Comparison of ENCODE assay signal across 1 cellular context in genomic region chr1:109493227-109493626, GRCh38.
TF ChIP-seq lines count a peak whose summit lies in the region.

No MANE protein-coding gene starts in this region.

TF ChIP-seq in K562, 482 proteins besides CTCF, POLR2A, EP300 and RAD21:
- TF ChIP-seq ZEB2 (IDR thresholded peaks at IDR 0.05), result no peak
- no peak for TF ChIP-seq DEAF1 (CRISPR knock-in tag; IDR thresholded peaks at IDR 0.05)
- no peak for TF ChIP-seq RBM34 (IDR thresholded peaks at IDR 0.05; ENCODE audit: borderline replicate concordance, insufficient read depth, low read length)
- TF ChIP-seq IRF9 (tag; IDR thresholded peaks at IDR 0.05), result no peak
- no peak for TF ChIP-seq ELF4 (CRISPR knock-in tag; IDR thresholded peaks at IDR 0.05)
- TF ChIP-seq ELK3 (CRISPR knock-in tag; IDR thresholded peaks at IDR 0.05), result no peak
- TF ChIP-seq E2F8 (IDR thresholded peaks at IDR 0.05; ENCODE audit: low read depth, partially characterized antibody), result no peak
- TF ChIP-seq TFAM (CRISPR knock-in tag; conservative IDR thresholded peaks at IDR 0.05), result no peak
- TF ChIP-seq FOXP1 (CRISPR knock-in tag; IDR thresholded peaks at IDR 0.05), result 0 out of 2 replicates have a peak, but pooled peaks have one; percentile 31
- no peak for TF ChIP-seq MTA3 (IDR thresholded peaks at IDR 0.05; ENCODE audit: borderline replicate concordance)
- 0 out of 2 replicates have a peak, but pooled peaks have one; percentile 18 for TF ChIP-seq USF1 (CRISPR knock-in tag; IDR thresholded peaks at IDR 0.05)
- TF ChIP-seq E2F3 (CRISPR knock-in tag; IDR thresholded peaks at IDR 0.05), result no peak
- TF ChIP-seq PHTF2 (CRISPR knock-in tag; IDR thresholded peaks at IDR 0.05), result no peak
- no peak for TF ChIP-seq TBP (optimal IDR thresholded peaks at IDR 0.05; ENCODE audit: low read depth, low read length)
- TF ChIP-seq NFATC3 (IDR thresholded peaks at IDR 0.05), result no peak
- TF ChIP-seq GTF2A2 (tag; IDR thresholded peaks at IDR 0.05), result no peak
